Comparison of ENCODE assay signal across 19 cellular contexts in genomic region chr7:960269-960871, GRCh38. TPM values are rescaled to one million over a fixed set of nuclear protein-coding genes. Genes with fewer than 3 reads are reported as not detected.
DNase-seq lines count a peak whose midpoint lies in the region; ATAC-seq, FAIRE-seq and TF ChIP-seq lines count a peak whose summit lies in the region.
"Had no signal": no experiment of that assay in that cellular context is flagged by ENCODE, and none has a peak within 500 bp of the region (broad histone marks: within the 10 kb centered on the region; RNA-seq: fewer than 3 reads in every experiment).

No MANE protein-coding gene starts in this region.

- peaks cover 17 to 55% (median 22%) of the 10 kb centered on the region in 9 donors for H3K4me1 ChIP-seq in heart right ventricle
- H3K4me1 ChIP-seq in H1 (replicated peaks in 1 of 4; ENCODE audit: control insufficient read depth in 3 of 4, insufficient read depth in 4 of 4, low read length in 3 of 4), result peaks cover 0 to 16% (median 3%) of the 10 kb centered on the region in 4 experiments; a peak in 5 of 7 replicates

- H2BK20ac ChIP-seq in H1 (ENCODE audit: low read length), result no peak overlapping the region

- TF ChIP-seq CTCF in heart right ventricle (IDR thresholded peaks at IDR 0.05), result no peak
- TF ChIP-seq CTCF in H1 (IDR thresholded peaks at IDR 0.05; ENCODE audit: control extremely low read depth in 1 of 3, insufficient read depth in 1 of 3, low read depth in 1 of 3, low read length in 3 of 3), result no peak
- TF ChIP-seq CTCF in nephron (IDR thresholded peaks at IDR 0.05; ENCODE audit: unreplicated experiment in 3 of 3), result no peak

- H3K27ac ChIP-seq in heart right ventricle (no peak overlapping the region), H1 (ENCODE audit: low read depth, low read length) (no peak overlapping the region)

- POLR2A ChIA-PET in H1 (lab: Charles Lee; ENCODE audit: partially characterized antibody), result interaction anchor here (1.8 kb wide), 1 partner anchor 15 kb away, joined by 4 read pairs; no protein-coding TSS in a partner anchor

- H2BK5ac ChIP-seq in H1 (ENCODE audit: low read depth, low read length), result peak overlapping the region; percentile 40; the same call in 1 of the 2 replicates

- no peaks in the 10 kb centered on the region for H3K23me2 ChIP-seq in H1 (ENCODE audit: low read depth, low read length)

- no peak for TF ChIP-seq POLR2A in H1 (IDR thresholded peaks at IDR 0.05; ENCODE audit: control extremely low read depth in 1 of 2, low read depth in 2 of 2, low read length in 2 of 2)

- intact Hi-C loops in Right ventricle myocardium superior (cut with DNase I), result no loop called here
- intact Hi-C loops in heart right ventricle (cut with DNase I), result loop anchor here in 1 of 10 donors (10.0 kb wide), 2 partner anchors 76 to 176 kb away; no protein-coding TSS in a partner anchor

- no peak for FAIRE-seq in H1 (lab: Jason Lieb, UNC)
- peak; percentile 80 for FAIRE-seq in urothelium cell line (lab: Jason Lieb, UNC)
- FAIRE-seq: colon, HTR-8/SVneo had no signal

- H3K4me2 ChIP-seq in H1 (ENCODE audit: insufficient read depth in 1 of 2, low read depth in 2 of 2, low read length in 2 of 2), result no peak overlapping the region

- WGBS in heart right ventricle, 2 donors, result 40 to 51% methylated on average over 31 of the region's 31 CpGs
- 85% methylated on average over 31 of the region's 31 CpGs; no CpG with 5 or more reads in 1 of the 2 experiments for WGBS in H1 (ENCODE audit: extremely low coverage in 1 of 2, insufficient coverage in 1 of 2, insufficient read length in 1 of 2, insufficient replicate concordance in 2 of 2, low coverage in 1 of 2, low lambda C conversion rate in 2 of 2, missing lambda C conversion rate in 1 of 2), 2 experiments

- H3K9me3 ChIP-seq in heart right ventricle (no peaks in the 10 kb centered on the region), H1 (ENCODE audit: insufficient read depth in 2 of 2, low read depth in 1 of 2, low read length in 1 of 2) (no peaks in the 10 kb centered on the region; a peak in 1 of 4 replicates)
- H3K9me3 ChIP-seq: stomach, uterus had no signal

- H2BK12ac ChIP-seq in H1 (ENCODE audit: low read depth, low read length), result 0 out of 2 replicates have a peak overlapping the region, but pooled peaks have one; percentile 17

- H3K36me3 Mint-ChIP-seq in nephron (ENCODE audit: low read depth), result no peaks in the 10 kb centered on the region

- H3K27ac Mint-ChIP-seq in nephron, result peak overlapping the region in 2 of 3 experiments; percentile 8 to 44
- H3K27ac Mint-ChIP-seq: activated T-helper 2 cell treated with anti-CD3 and anti-CD28 coated beads, Interferon-gamma antibody, Interleukin-2, Interleukin-4, amounts not matched to agents 10 μg/mL and 5 μg/mL and 100 μg/mL, durations not matched to agents 14 hours and 24 hours and 36 hours; naive thymus-derived CD4-positive, alpha-beta T cell; T-helper 1 cell treated with Interleukin-12 subunit alpha and Interleukin-12 subunit beta and Interleukin-4 antibody, amounts not matched to agents 30 μg/mL and 1 μg/mL, for 36 hours had no signal

- peak overlapping the region; percentile 90; the same call in 1 of the 2 replicates for H2AK5ac ChIP-seq in H1 (ENCODE audit: low read depth, low read length)

- H4K5ac ChIP-seq in H1 (ENCODE audit: insufficient read length, low read depth, low read length), result no peak overlapping the region

- no peak overlapping the region for H3K4ac ChIP-seq in H1 (replicated peaks; ENCODE audit: insufficient read length, low read depth, low read length)

- peak overlapping the region; percentile 54 for H4K91ac ChIP-seq in H1 (replicated peaks; ENCODE audit: insufficient read length, low read length)

- H2BK120ac ChIP-seq in H1 (replicated peaks; ENCODE audit: low read depth, low read length), result no peak overlapping the region

- DNase-seq in Right ventricle myocardium superior, result peak; percentile 40
- DNase-seq in heart right ventricle, result no peak
- no peak for DNase-seq in H1 (ENCODE audit: low read depth in 1 of 2, low spot score in 2 of 2)
- no peak for DNase-seq in urothelium cell line (ENCODE audit: low spot score)
- DNase-seq in A172 (ENCODE audit: low spot score), result no peak
- DNase-seq: naive thymus-derived CD4-positive, alpha-beta T cell; NCI-H146; NCI-H446 treated with DMSO at 0.1 percent for 48 hours; stomach had no signal

- no peak overlapping the region for H3K23ac ChIP-seq in H1 (ENCODE audit: insufficient read length)

- H3K79me1 ChIP-seq in H1 (ENCODE audit: low read depth, low read length), result no peaks in the 10 kb centered on the region

- TF ChIP-seq RAD21 in H1 (IDR thresholded peaks at IDR 0.05 in 1 of 2, conservative IDR thresholded peaks at IDR 0.05 in 1 of 2; ENCODE audit: low read depth in 2 of 2, low read length in 2 of 2), result no peak

- no peak for TF ChIP-seq EP300 in H1 (IDR thresholded peaks at IDR 0.05; ENCODE audit: borderline replicate concordance in 1 of 2, low read depth in 2 of 2, low read length in 2 of 2)

- no peak overlapping the region for H3K4me3 Mint-ChIP-seq in nephron
- H3K4me3 Mint-ChIP-seq: naive thymus-derived CD4-positive, alpha-beta T cell; T-helper 1 cell treated with Interleukin-12 subunit alpha and Interleukin-12 subunit beta and Interleukin-4 antibody, amounts not matched to agents 30 μg/mL and 1 μg/mL, for 36 hours had no signal

- no peak overlapping the region for H3K56ac ChIP-seq in H1 (replicated peaks; ENCODE audit: insufficient read length, low read depth, low read length)

- H3K4me1 Mint-ChIP-seq in nephron, result peaks cover 22% of the 10 kb centered on the region

- H2AFZ ChIP-seq in H1 (ENCODE audit: low read length), result no peak overlapping the region

- H4K20me1 ChIP-seq in H1 (replicated peaks in 1 of 2; ENCODE audit: control insufficient read depth in 1 of 2, insufficient read depth in 2 of 2, low read length in 2 of 2), result peaks cover 3 to 5% of the 10 kb centered on the region in 2 experiments

- no peak overlapping the region for H3K9ac ChIP-seq in H1 (replicated peaks in 1 of 4; ENCODE audit: extremely low read depth in 1 of 4, low read depth in 3 of 4, low read length in 3 of 4)

- H3K14ac ChIP-seq in H1 (ENCODE audit: insufficient read length), result no peak overlapping the region

- no peaks in the 10 kb centered on the region for H3K79me2 ChIP-seq in H1 (ENCODE audit: control insufficient read depth in 1 of 2, insufficient read depth in 2 of 2, low read length in 2 of 2)

- no peak overlapping the region for H3K18ac ChIP-seq in H1 (ENCODE audit: extremely low read depth, low read length)

- H4K8ac ChIP-seq in H1 (ENCODE audit: extremely low read depth, insufficient read depth, low read length), result no peak overlapping the region; the same call in 1 of the 2 replicates

- H3K36me3 ChIP-seq in heart right ventricle (no peaks in the 10 kb centered on the region), H1 (ENCODE audit: control insufficient read depth in 2 of 4, insufficient read depth in 4 of 4, low read length in 3 of 4) (no peaks in the 10 kb centered on the region; a peak in 1 of 8 replicates)
- H3K36me3 ChIP-seq: stomach, uterus had no signal

- CTCF ChIA-PET in H1 (lab: Charles Lee; ENCODE audit: partially characterized antibody), result interaction anchor here (0.6 to 1.5 kb wide), 6 partner anchors 9 to 568 kb away, joined by 3 to 7 read pairs (median 4); no protein-coding TSS in a partner anchor

- ATAC-seq in Right ventricle myocardium superior (ENCODE audit: poor library complexity) (no peak), heart right ventricle (no peak), HG03097 (IDR thresholded peaks at IDR 0.05; ENCODE audit: low FRiP score, unreplicated experiment) (no peak)
- no peak for ATAC-seq in activated CD4-positive, CD25-positive, alpha-beta regulatory T cell treated with anti-CD3 and anti-CD28 coated beads, Interleukin-2, amount 50 U/mL, for 24 hours
- ATAC-seq: naive thymus-derived CD4-positive, alpha-beta T cell had no signal

- 0 out of 2 replicates have a peak overlapping the region, but pooled peaks have one; percentile 46 for H2BK15ac ChIP-seq in H1 (ENCODE audit: low read length)

- peaks cover 26% of the 10 kb centered on the region for H3K27me3 Mint-ChIP-seq in nephron (ENCODE audit: low read depth)

- H3K9me3 Mint-ChIP-seq in nephron, result no peaks in the 10 kb centered on the region
- H3K9me3 Mint-ChIP-seq: activated T-helper 2 cell treated with anti-CD3 and anti-CD28 coated beads, Interferon-gamma antibody, Interleukin-2, Interleukin-4, amounts not matched to agents 10 μg/mL and 5 μg/mL and 100 μg/mL, durations not matched to agents 14 hours and 24 hours and 36 hours; naive thymus-derived CD4-positive, alpha-beta T cell; T-helper 1 cell treated with Interleukin-12 subunit alpha and Interleukin-12 subunit beta and Interleukin-4 antibody, amounts not matched to agents 30 μg/mL and 1 μg/mL, for 36 hours had no signal

- H3K4me3 ChIP-seq in heart right ventricle, result no peak overlapping the region
- H3K4me3 ChIP-seq in H1 (ENCODE audit: extremely low read depth in 1 of 4, insufficient read depth in 2 of 4, low read depth in 3 of 4, low read length in 4 of 4), result no peak overlapping the region
- H3K4me3 ChIP-seq: lung, stomach, uterus had no signal

- H3K27me3 ChIP-seq in heart right ventricle, result peaks cover 0 to 7% (median 4%) of the 10 kb centered on the region in 7 donors
- peaks cover 0 to under 1% (median under 1%) of the 10 kb centered on the region in 4 experiments; a peak in 3 of 7 replicates for H3K27me3 ChIP-seq in H1 (replicated peaks in 1 of 4; ENCODE audit: control insufficient read depth in 3 of 4, extremely low read depth in 1 of 4, insufficient read depth in 3 of 4, low read length in 3 of 4)
- H3K27me3 ChIP-seq: uterus had no signal

RNA-seq across cellular contexts. Expression of gene ADAP1, which starts 5.9 kb away (rescaled TPM):
- total RNA-seq in Right ventricle myocardium superior (6.4 TPM), heart right ventricle (10 to 100 TPM in 5 of 10 donors, 1 to 10 TPM in 5; 5.2 to 14.9 (median 9.7) TPM)
- polyA plus RNA-seq in heart right ventricle (10 to 100 TPM in 1 of 2 donors, 1 to 10 TPM in 1; 2.3 to 13.5 TPM), H1 (2011; rRNA removed) (6.1 and 8.1 TPM in 2 replicates)
- total RNA-seq in H1 (2021; fragmentation: NEBNext Ultra II Directional; extraction: Animal tissue kit (Norgen Biotek cat#: 25700)), result 5.4 and 5.8 TPM in 2 replicates
- polyA plus RNA-seq in H1 (2011; cell fraction: cytosol; rRNA removed), result 7.0 TPM
- polyA plus RNA-seq in H1 (2011; cell fraction: nucleus; rRNA removed), result 14.6 TPM
- polyA plus RNA-seq in H1 (2012, experiment 1 of 2), result 6.7 to 9.5 TPM (median 9.3 TPM) in 4 replicates
- 10.2 TPM for polyA plus RNA-seq in H1 (2012, experiment 2 of 2)
- 5.6 TPM for polyA plus RNA-seq in H1 (2013, experiment 1 of 2)
- polyA plus RNA-seq in H1 (2013, experiment 2 of 2), result 4.6 TPM
- 4.6 and 6.6 TPM in 2 replicates for polyA minus RNA-seq in H1 (2011; rRNA and poly(A)+ RNA removed)
- 6.6 TPM for polyA minus RNA-seq in H1 (2011; cell fraction: cytosol; rRNA and poly(A)+ RNA removed)
- 6.3 TPM for polyA minus RNA-seq in H1 (2011; cell fraction: nucleus; rRNA and poly(A)+ RNA removed)
- total RNA-seq in A172 (2014; rRNA removed; shearing (Covaris generic)), result 33.3 and 46.8 TPM in 2 replicates

RNA-seq across cellular contexts. Expression of gene COX19, which starts 15.0 kb away (rescaled TPM):
- total RNA-seq in Right ventricle myocardium superior (8.0 TPM), heart right ventricle (1 to 10 TPM; 3.7 to 9.1 (median 6.1) TPM)
- polyA plus RNA-seq in heart right ventricle (1 to 10 TPM; 4.7 to 6.9 TPM), H1 (2011; rRNA removed) (3.9 and 5.8 TPM in 2 replicates)
- 7.9 and 9.0 TPM in 2 replicates for total RNA-seq in H1 (2021; fragmentation: NEBNext Ultra II Directional; extraction: Animal tissue kit (Norgen Biotek cat#: 25700))
- polyA plus RNA-seq in H1 (2011; cell fraction: cytosol; rRNA removed), result 5.7 TPM
- 8.0 TPM for polyA plus RNA-seq in H1 (2011; cell fraction: nucleus; rRNA removed)
- 5.4 to 7.9 TPM (median 6.1 TPM) in 4 replicates for polyA plus RNA-seq in H1 (2012, experiment 1 of 2)
- 3.6 TPM for polyA plus RNA-seq in H1 (2012, experiment 2 of 2)
- 7.3 TPM for polyA plus RNA-seq in H1 (2013, experiment 1 of 2)
- 7.1 TPM for polyA plus RNA-seq in H1 (2013, experiment 2 of 2)
- 4.2 and 7.6 TPM in 2 replicates for polyA minus RNA-seq in H1 (2011; rRNA and poly(A)+ RNA removed)
- polyA minus RNA-seq in H1 (2011; cell fraction: cytosol; rRNA and poly(A)+ RNA removed), result 3.3 TPM
- polyA minus RNA-seq in H1 (2011; cell fraction: nucleus; rRNA and poly(A)+ RNA removed), result 13.6 TPM
- 5.2 and 8.8 TPM in 2 replicates for total RNA-seq in A172 (2014; rRNA removed; shearing (Covaris generic))

RNA-seq across cellular contexts. Expression of gene CYP2W1, which starts 22.6 kb away (rescaled TPM):
- total RNA-seq in Right ventricle myocardium superior, result not detected
- total RNA-seq in heart right ventricle, result not detected
- polyA plus RNA-seq in heart right ventricle, result not detected
- total RNA-seq in H1 (2021; fragmentation: NEBNext Ultra II Directional; extraction: Animal tissue kit (Norgen Biotek cat#: 25700)), result not detected in 2 replicates
- polyA plus RNA-seq in H1 (2011; rRNA removed), result 0.05 TPM in 1 of 2 replicates, not detected in the other
- polyA plus RNA-seq in H1 (2011; cell fraction: cytosol; rRNA removed), result 0.04 TPM
- polyA plus RNA-seq in H1 (2011; cell fraction: nucleus; rRNA removed), result 0.16 TPM
- 0.08 to 0.14 TPM (median 0.13 TPM) in 3 of 4 replicates, not detected in the other for polyA plus RNA-seq in H1 (2012, experiment 1 of 2)
- not detected for polyA plus RNA-seq in H1 (2012, experiment 2 of 2)
- not detected for polyA plus RNA-seq in H1 (2013, experiment 1 of 2)
- polyA plus RNA-seq in H1 (2013, experiment 2 of 2), result 0.04 TPM
- not detected in 2 replicates for polyA minus RNA-seq in H1 (2011; rRNA and poly(A)+ RNA removed)
- polyA minus RNA-seq in H1 (2011; cell fraction: cytosol; rRNA and poly(A)+ RNA removed), result not detected
- not detected for polyA minus RNA-seq in H1 (2011; cell fraction: nucleus; rRNA and poly(A)+ RNA removed)
- total RNA-seq in A172 (2014; rRNA removed; shearing (Covaris generic)), result not detected in 2 replicates
- total RNA-seq: activated CD8-positive, alpha-beta memory T cell treated with anti-CD3 and anti-CD28 coated beads for 36 hours; activated T-helper 2 cell treated with anti-CD3 and anti-CD28 coated beads, Interferon-gamma antibody, Interleukin-2, Interleukin-4, amounts not matched to agents 10 μg/mL and 5 μg/mL and 100 μg/mL, durations not matched to agents 14 hours and 24 hours and 36 hours; naive thymus-derived CD4-positive, alpha-beta T cell had no signal
- polyA plus RNA-seq: naive thymus-derived CD4-positive, alpha-beta T cell had no signal
